Comparison of ENCODE assay signal across 8 cellular contexts in genomic region chr7:148914208-148914777, GRCh38.
DNase-seq lines count a peak whose midpoint lies in the region; ATAC-seq and TF ChIP-seq lines count a peak whose summit lies in the region.

No MANE protein-coding gene starts in this region.

- ATAC-seq in GM18858 (IDR thresholded peaks at IDR 0.05; ENCODE audit: unreplicated experiment) (peak; percentile 51), HG02970 (IDR thresholded peaks at IDR 0.05; ENCODE audit: low FRiP score, unreplicated experiment) (peak; percentile 49)

- H3K4me3 ChIP-seq in cardiac fibroblast (replicated peaks in 1 of 2; ENCODE audit: low read depth in 2 of 2, low read length in 2 of 2): no peak overlapping the region

- TF ChIP-seq CTCF in cardiac fibroblast (IDR thresholded peaks at IDR 0.05; ENCODE audit: low read depth, low read length): no peak

- DNase-seq in SKM-1 treated with dmso at 0.1 percent for 144 hours (lab: John Stamatoyannopoulos, UW; ENCODE audit: unreplicated experiment): peak; percentile 39
- peak; percentile 57 to 77 for DNase-seq in cardiac fibroblast (ENCODE audit: low read depth in 2 of 2)
- peak; percentile 51 to 52 for DNase-seq in stimulated activated CD4-positive, alpha-beta T cell treated with anti-CD3 and anti-CD28 coated beads, Interleukin-2, amount 100 ng/mL, for 48 hours
- DNase-seq in globus pallidus (ENCODE audit: low spot score): no peak
- no peak for DNase-seq in SHP77 (lab: John Stamatoyannopoulos, UW)
- no peak for DNase-seq in NCI-H1694 treated with DMSO at 0.1 percent for 48 hours (lab: John Stamatoyannopoulos, UW)

Comparison
In these comparisons a context has a peak if more than half of its experiments do, and no peak if none do; other contexts are left out.
1. DNase-seq: peak in SKM-1 treated with dmso at 0.1 percent for 144 hours (single experiment), cardiac fibroblast (2 of 2) and stimulated activated CD4-positive, alpha-beta T cell treated with anti-CD3 and anti-CD28 coated beads, Interleukin-2, amount 100 ng/mL, for 48 hours (2 of 2); none in globus pallidus (single experiment), SHP77 (0 of 2) and NCI-H1694 treated with DMSO at 0.1 percent for 48 hours (single experiment).